23 cellular contexts compared by ENCODE assay signal in the genomic region with DNA sequence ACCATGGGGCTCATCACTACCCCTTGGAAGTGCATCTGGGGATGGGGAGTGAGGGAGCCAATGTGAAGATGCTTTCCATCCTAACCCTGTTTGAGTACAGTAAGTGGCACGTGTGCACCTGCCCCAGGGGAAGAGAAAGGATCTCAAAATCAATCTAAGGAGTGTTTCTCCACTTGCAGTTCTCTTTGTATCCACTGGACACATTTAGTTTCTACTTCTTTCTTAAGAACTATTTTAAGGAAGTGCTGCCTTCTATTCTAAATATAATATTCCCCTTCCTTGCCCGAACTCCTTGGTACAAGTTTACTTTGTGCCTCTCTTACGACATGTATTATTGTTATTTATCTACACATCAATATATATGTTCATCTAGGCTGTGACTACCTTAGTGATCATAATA.
"Had no signal": no experiment of that assay in that cellular context is flagged by ENCODE, and none has a peak within 500 bp of the region (broad histone marks: within the 10 kb centered on the region; RNA-seq: fewer than 3 reads in every experiment).

No MANE protein-coding gene starts in this region.

- H3K27ac ChIP-seq: adrenal gland, ascending aorta, esophagus muscularis mucosa, left lung, vagina, WERI-Rb-1 had no signal

- ATAC-seq: activated CD8-positive, alpha-beta T cell treated with anti-CD3 and anti-CD28 coated beads, Interleukin-2, amount 10 ng/mL, durations not matched to agents 7 days and 5 days; activated T-helper 17 cell treated with anti-CD3 and anti-CD28 coated beads, Interleukin-2, amount 50 U/mL, for 72 hours; left lung; sciatic nerve; stimulated activated naive B cell treated with anti-CD40 and anti-IgM and Interleukin-4, amounts not matched to agents 10 μg/mL and 1 μg/mL and 100 μg/mL, for 72 hours had no signal

- H3K9me3 ChIP-seq: adrenal gland, esophagus muscularis mucosa, left lung, vagina had no signal

- H3K36me3 ChIP-seq: adrenal gland, ascending aorta, esophagus muscularis mucosa, left lung, vagina, WERI-Rb-1 had no signal

- H3K4me1 ChIP-seq: adrenal gland, ascending aorta, esophagus muscularis mucosa, left lung, vagina had no signal

- H3K4me3 ChIP-seq: adrenal gland, ascending aorta, esophagus muscularis mucosa, left lung, lung, vagina had no signal

- H3K27me3 ChIP-seq: adrenal gland, ascending aorta, esophagus muscularis mucosa, left lung, vagina had no signal

- DNase-seq: activated CD4-positive, alpha-beta T cell treated with anti-CD3 and anti-CD28 coated beads, Interleukin-2, amount 10 ng/mL, durations not matched to agents 7 days and 5 days; activated CD4-positive, CD25-positive, alpha-beta regulatory T cell treated with anti-CD3 and anti-CD28 coated beads, Interleukin-2, amount 50 U/mL, for 72 hours; activated CD8-positive, alpha-beta T cell treated with anti-CD3 and anti-CD28 coated beads, Interleukin-2, amount 10 ng/mL, durations not matched to agents 7 days and 5 days; activated naive CD4-positive, alpha-beta T cell; activated T-cell treated with anti-CD3 and anti-CD28 coated beads, Interleukin-2, amount 50 U/mL, for 1 hour; adrenal gland; effector memory CD4-positive, alpha-beta T cell; hippocampal formation; kidney glomerular epithelial cell; left lung; naive B cell; posterior cingulate gyrus; small intestine; stimulated activated CD4-positive, alpha-beta T cell treated with anti-CD3 and anti-CD28 coated beads, Interleukin-15, amount 100 ng/mL, for 24 hours; stimulated activated CD8-positive, alpha-beta memory T cell treated with anti-CD3 and anti-CD28 coated beads, Interleukin-4, amount 100 ng/mL, for 48 hours; stimulated activated naive B cell treated with anti-CD40 and anti-IgM and Interleukin-4, amounts not matched to agents 10 μg/mL and 1 μg/mL and 100 μg/mL, for 72 hours; WERI-Rb-1 had no signal
